In genomic region chr1:39901486-39902120, GRCh38 we compare ENCODE assay signal across 8 cellular contexts. TPM values are rescaled to one million over a fixed set of nuclear protein-coding genes. Genes with fewer than 3 reads are reported as not detected.
DNase-seq lines count a peak whose midpoint lies in the region; ATAC-seq and TF ChIP-seq lines count a peak whose summit lies in the region.

Gene MYCL (minus strand): TSS chr1:39901917. CDS start chr1:39901434, 483 bp downstream.

- no peaks in the 10 kb centered on the region for H3K9me3 ChIP-seq in neutrophil
- H3K9me3 ChIP-seq in thoracic aorta = no peaks in the 10 kb centered on the region

- POLR2A ChIA-PET in RWPE1 (lab: Yijun Ruan, JAX; ENCODE audit: low non-redundant PET) = interaction anchor here (0.5 kb wide), 1 partner anchor 106 kb away, joined by 3 read pairs; no protein-coding TSS in a partner anchor

- H3K4me1 ChIP-seq in neutrophil (ENCODE audit: control insufficient read depth in 1 of 2, insufficient read depth in 1 of 2, low read depth in 1 of 2, low read length in 1 of 2) (peaks cover 35 to 37% of the 10 kb centered on the region in 2 experiments), thoracic aorta (ENCODE audit: control insufficient read depth in 1 of 2, low read depth in 2 of 2) (peaks cover 8 to 18% of the 10 kb centered on the region in 2 donors)

- ATAC-seq in GM21367 (IDR thresholded peaks at IDR 0.05; ENCODE audit: unreplicated experiment) (peak; percentile 59), thoracic aorta (ENCODE audit: insufficient number of reproducible peaks, low FRiP score, low read depth) (no peak)

- H3K27ac ChIP-seq in RWPE1 (peak within 1 kb of the TSS; percentile 80), neutrophil (peak within 1 kb of the TSS; percentile 55), thoracic aorta (no peak within 1 kb of the TSS)

- CTCF ChIA-PET in RWPE1 (lab: Yijun Ruan, JAX) = interaction anchor here (0.5 to 2.6 kb wide), 14 partner anchors 10 to 456 kb away, joined by 3 to 32 read pairs (median 4); no protein-coding TSS in a partner anchor

- H3K27me3 ChIP-seq in neutrophil (peaks cover 76% of the 10 kb centered on the region), thoracic aorta (replicated peaks; ENCODE audit: insufficient read depth) (peaks cover 4% of the 10 kb centered on the region)

- DNase-seq in DMS 273 (lab: John Stamatoyannopoulos, UW; ENCODE audit: unreplicated experiment) (peak; percentile 100), HUDEP-2 (lab: John Stamatoyannopoulos, UW; ENCODE audit: unreplicated experiment in 76 of 76) (peak in 63 of 76 experiments; percentile 15 to 72 (median 52)), RWPE1 (ENCODE audit: low spot score) (peak; percentile 87), germinal center (ENCODE audit: low spot score) (peak; percentile 87), thoracic aorta (ENCODE audit: low spot score) (no peak)
- peak; percentile 58 for DNase-seq in activated effector memory CD4-positive, alpha-beta T cell treated with Interleukin-2 at 50 U/mL for 16 hours

- TF ChIP-seq CTCF in RWPE1 (conservative IDR thresholded peaks at IDR 0.05; ENCODE audit: low read depth) = no peak
- TF ChIP-seq CTCF in neutrophil (IDR thresholded peaks at IDR 0.05) = no peak
- TF ChIP-seq CTCF in thoracic aorta (IDR thresholded peaks at IDR 0.05) = no peak

- H3K4me3 ChIP-seq in neutrophil (ENCODE audit: low read depth in 1 of 2, low read length in 1 of 2) (peak within 1 kb of the TSS; percentile 74 to 94), thoracic aorta (peak within 1 kb of the TSS; percentile 84)

- no peaks in the 10 kb centered on the region for H3K36me3 ChIP-seq in neutrophil
- H3K36me3 ChIP-seq in thoracic aorta = no peaks in the 10 kb centered on the region

RNA-seq across cellular contexts. Expression of gene MYCL, which starts in this region (rescaled TPM):
- total RNA-seq in thoracic aorta = 1 to 10 TPM in 1 of 2 donors, under 1 TPM in 1; 0.42 to 3.9 TPM

Comparison
In these comparisons a context has a peak if more than half of its experiments do, and no peak if none do; other contexts are left out.
1. H3K27ac ChIP-seq: peak in RWPE1 (single experiment) and neutrophil (single experiment); none in thoracic aorta (0 of 2).